12 cellular contexts compared by ENCODE assay signal in the genomic region with DNA sequence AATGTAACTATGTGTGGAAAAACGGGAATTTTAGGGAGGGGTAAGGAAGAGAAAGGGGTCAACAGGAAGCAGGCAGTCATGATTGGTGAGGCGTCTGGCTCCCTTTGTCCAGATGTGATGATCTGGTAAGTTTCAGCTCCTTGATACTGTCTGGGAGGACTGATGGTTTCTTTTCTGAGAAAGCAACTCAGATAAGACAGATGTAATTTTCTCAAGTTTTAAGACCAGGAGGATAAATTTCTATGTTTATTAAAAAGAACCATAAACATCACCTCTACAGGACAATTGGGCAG. TPM values are rescaled to one million over a fixed set of nuclear protein-coding genes. Genes with fewer than 3 reads are reported as not detected.
DNase-seq lines count a peak whose midpoint lies in the region; ATAC-seq and TF ChIP-seq lines count a peak whose summit lies in the region.
"Had no signal": no experiment of that assay in that cellular context is flagged by ENCODE, and none has a peak within 500 bp of the region (broad histone marks: within the 10 kb centered on the region; RNA-seq: fewer than 3 reads in every experiment).

No MANE protein-coding gene starts in this region.

- in situ Hi-C loops in Panc1 (cut with HindIII; ENCODE audit: low pct_unique_long_range_greater_than_20kb, low sequenced_read_pairs): no loop called here

- H3K27me3 Mint-ChIP-seq in activated T-cell treated with anti-CD3 and anti-CD28 coated beads, Interleukin-2, amount 50 U/mL, for 24 hours: no peaks in the 10 kb centered on the region

- TF ChIP-seq CTCF in left ventricle myocardium inferior (IDR thresholded peaks at IDR 0.05; ENCODE audit: borderline replicate concordance) (no peak), Panc1 (IDR thresholded peaks at IDR 0.05) (no peak), foreskin keratinocyte (conservative IDR thresholded peaks at IDR 0.05) (no peak), upper lobe of left lung (IDR thresholded peaks at IDR 0.05) (no peak)

- no TSS peak for BruUV-seq in Panc1 (replicated peaks; lab: Mats Ljungman, UMichigan)

- 28% methylated on average over 2 of the region's 2 CpGs for WGBS in right cardiac atrium
- WGBS in upper lobe of left lung, 2 donors: 55 to 60% methylated on average over 2 of the region's 2 CpGs

- DNase-seq in left ventricle myocardium inferior (no peak), right cardiac atrium (no peak), Panc1 (ENCODE audit: low read depth, low spot score) (no peak), foreskin keratinocyte (no peak), upper lobe of left lung (no peak), NCI-H446 (lab: John Stamatoyannopoulos, UW) (no peak)
- no peak for DNase-seq in activated T-cell treated with anti-CD3 and anti-CD28 coated beads, Interleukin-2, amount 50 U/mL, for 24 hours
- DNase-seq: DMS79 treated with DMSO at 0.1 percent for 48 hours, NCI-H2029 treated with DMSO at 0.1 percent for 48 hours, NCI-H526 treated with DMSO at 0.1 percent for 48 hours, occipital lobe had no signal

- intact Hi-C loops in left ventricle myocardium inferior (cut with micrococcal nuclease) (no loop called here), right cardiac atrium (cut with DNase I) (no loop called here), Panc1 (cut with micrococcal nuclease; ENCODE audit: unreplicated experiment) (no loop called here)

- H3K36me3 Mint-ChIP-seq in activated T-cell treated with anti-CD3 and anti-CD28 coated beads, Interleukin-2, amount 50 U/mL, for 24 hours (ENCODE audit: low read depth): no peaks in the 10 kb centered on the region

- no peaks in the 10 kb centered on the region for H3K27me3 ChIP-seq in left ventricle myocardium inferior (ENCODE audit: low read depth)
- H3K27me3 ChIP-seq in right cardiac atrium (ENCODE audit: control insufficient read depth, insufficient read depth): no peaks in the 10 kb centered on the region
- H3K27me3 ChIP-seq in Panc1 (ENCODE audit: control insufficient read depth, insufficient read depth, low read length): no peaks in the 10 kb centered on the region
- H3K27me3 ChIP-seq in foreskin keratinocyte: no peaks in the 10 kb centered on the region
- H3K27me3 ChIP-seq in upper lobe of left lung: no peaks in the 10 kb centered on the region

- H3K4me1 ChIP-seq in left ventricle myocardium inferior: peaks cover 23% of the 10 kb centered on the region
- peaks cover 3% of the 10 kb centered on the region for H3K4me1 ChIP-seq in right cardiac atrium (ENCODE audit: control insufficient read depth, insufficient read depth, low read length)
- peaks cover 14% of the 10 kb centered on the region for H3K4me1 ChIP-seq in Panc1 (ENCODE audit: control insufficient read depth, insufficient read depth, low read length)
- peaks cover 20% of the 10 kb centered on the region for H3K4me1 ChIP-seq in foreskin keratinocyte
- peaks cover 28 to 36% (median 30%) of the 10 kb centered on the region in 4 donors for H3K4me1 ChIP-seq in upper lobe of left lung

- no peak overlapping the region for H3K4me3 Mint-ChIP-seq in activated T-cell treated with anti-CD3 and anti-CD28 coated beads, Interleukin-2, amount 50 U/mL, for 24 hours

- H3K9me3 Mint-ChIP-seq in activated T-cell treated with anti-CD3 and anti-CD28 coated beads, Interleukin-2, amount 50 U/mL, for 24 hours: no peaks in the 10 kb centered on the region

- CTCF ChIA-PET in Panc1 (lab: Charles Lee): no interaction called here

- H3K27ac ChIP-seq in left ventricle myocardium inferior (replicated peaks) (peak overlapping the region; percentile 78), right cardiac atrium (ENCODE audit: low read length) (no peak overlapping the region), Panc1 (ENCODE audit: low read length) (peak overlapping the region; percentile 67), foreskin keratinocyte (peak overlapping the region; percentile 77), upper lobe of left lung (peak overlapping the region in 3 of 4 donors; percentile 72 to 87 (median 79))

- TF ChIP-seq POLR2A in upper lobe of left lung (IDR thresholded peaks at IDR 0.05): no peak

- H3K36me3 ChIP-seq in left ventricle myocardium inferior: no peaks in the 10 kb centered on the region
- no peaks in the 10 kb centered on the region for H3K36me3 ChIP-seq in Panc1 (ENCODE audit: control insufficient read depth, insufficient read depth, low read length)
- H3K36me3 ChIP-seq in upper lobe of left lung: no peaks in the 10 kb centered on the region

- ATAC-seq in right cardiac atrium (no peak), Panc1 (no peak), foreskin keratinocyte (no peak), upper lobe of left lung (ENCODE audit: low FRiP score in 2 of 2) (no peak), HG03039 (IDR thresholded peaks at IDR 0.05; ENCODE audit: unreplicated experiment) (no peak)

- no peak overlapping the region for H3K4me3 ChIP-seq in left ventricle myocardium inferior
- H3K4me3 ChIP-seq in right cardiac atrium (ENCODE audit: low read length): no peak overlapping the region
- H3K4me3 ChIP-seq in Panc1 (ENCODE audit: low read depth in 2 of 2, low read length in 2 of 2): no peak overlapping the region
- no peak overlapping the region for H3K4me3 ChIP-seq in upper lobe of left lung

- no peak overlapping the region for H3K27ac Mint-ChIP-seq in activated T-cell treated with anti-CD3 and anti-CD28 coated beads, Interleukin-2, amount 50 U/mL, for 24 hours

- H3K9me3 ChIP-seq in left ventricle myocardium inferior (replicated peaks) (peaks cover 11% of the 10 kb centered on the region), right cardiac atrium (ENCODE audit: control insufficient read depth, low read length) (no peaks in the 10 kb centered on the region), Panc1 (ENCODE audit: control insufficient read depth, insufficient read depth, low read depth, low read length) (peaks cover 5% of the 10 kb centered on the region; the same call in 1 of the 2 replicates), upper lobe of left lung (peaks cover 0 to 7% (median 2%) of the 10 kb centered on the region in 4 donors)

- POLR2A ChIA-PET in Panc1 (lab: Charles Lee): no interaction called here

- TF ChIP-seq EP300 in upper lobe of left lung (IDR thresholded peaks at IDR 0.05): no peak

- peaks cover 44% of the 10 kb centered on the region for H3K4me1 Mint-ChIP-seq in activated T-cell treated with anti-CD3 and anti-CD28 coated beads, Interleukin-2, amount 50 U/mL, for 24 hours (ENCODE audit: low read depth)

RNA-seq across cellular contexts. Expression of a gene that starts 21.9 kb away (rescaled TPM):
- total RNA-seq in left ventricle myocardium inferior (13.9 TPM), right cardiac atrium (10 to 100 TPM; 10.7 to 13.9 (median 11.6) TPM), Panc1 (2021; ENCODE audit: unreplicated experiment) (16.4 TPM), foreskin keratinocyte (5.6 and 5.9 TPM in 2 replicates), upper lobe of left lung (10 to 100 TPM in 1 of 6 donors, 1 to 10 TPM in 5; 2.1 to 15.9 (median 5.7) TPM)
- polyA plus RNA-seq in right cardiac atrium (9.6 TPM), foreskin keratinocyte (4.8 and 5.8 TPM in 2 replicates)
- 11.0 TPM for polyA plus RNA-seq in Panc1 (2012; ENCODE audit: insufficient read length)
